Comparison of ENCODE assay signal across 18 cellular contexts in genomic region chr3:195696632-195697278, GRCh38. TPM values are rescaled to one million over a fixed set of nuclear protein-coding genes. Genes with fewer than 3 reads are reported as not detected.
DNase-seq lines count a peak whose midpoint lies in the region; ATAC-seq and TF ChIP-seq lines count a peak whose summit lies in the region.
"Had no signal": no experiment of that assay in that cellular context is flagged by ENCODE, and none has a peak within 500 bp of the region (broad histone marks: within the 10 kb centered on the region; RNA-seq: fewer than 3 reads in every experiment).

No MANE protein-coding gene starts in this region.

- no peaks in the 10 kb centered on the region for H3K9me3 ChIP-seq in right cardiac atrium (ENCODE audit: control insufficient read depth, low read length)
- H3K9me3 ChIP-seq in osteoblast (ENCODE audit: low read depth, low read length), result no peaks in the 10 kb centered on the region

- H3K27me3 Mint-ChIP-seq in activated CD4-positive, alpha-beta T cell treated with anti-CD3 and anti-CD28 coated beads for 36 hours, result no peaks in the 10 kb centered on the region
- H3K27me3 Mint-ChIP-seq: activated CD4-positive, alpha-beta T cell treated with anti-CD3 and anti-CD28 coated beads, Interleukin-2, amount 10 ng/mL, durations not matched to agents 24 days and 14 days; CD8-positive, alpha-beta memory T cell had no signal

- H3K4me1 ChIP-seq in right cardiac atrium (ENCODE audit: control insufficient read depth, insufficient read depth, low read length) (peaks cover 5% of the 10 kb centered on the region), osteoblast (ENCODE audit: insufficient read depth, low read length) (peaks cover 18% of the 10 kb centered on the region)

- no peak overlapping the region for H3K4me3 ChIP-seq in right cardiac atrium (ENCODE audit: low read length)
- no peak overlapping the region for H3K4me3 ChIP-seq in osteoblast (ENCODE audit: insufficient read depth, low read length)
- H3K4me3 ChIP-seq: heart left ventricle had no signal

- peak; percentile 15 to 32 for ATAC-seq in right cardiac atrium
- no peak for ATAC-seq in activated CD4-positive, alpha-beta T cell treated with anti-CD3 and anti-CD28 coated beads for 36 hours

- peak overlapping the region; percentile 30; the same call in 1 of the 2 replicates for H3K27ac ChIP-seq in RWPE1
- H3K27ac ChIP-seq in right cardiac atrium (ENCODE audit: low read length), result no peak overlapping the region
- no peak overlapping the region for H3K27ac ChIP-seq in osteoblast (ENCODE audit: low read depth, low read length)

- no peak overlapping the region for H3K4me3 Mint-ChIP-seq in activated CD4-positive, alpha-beta T cell treated with anti-CD3 and anti-CD28 coated beads for 36 hours
- H3K4me3 Mint-ChIP-seq: activated CD4-positive, alpha-beta T cell treated with anti-CD3 and anti-CD28 coated beads, Interleukin-2, amount 10 ng/mL, durations not matched to agents 24 days and 14 days; CD8-positive, alpha-beta memory T cell; immature natural killer cell had no signal

- intact Hi-C loops in right cardiac atrium (cut with DNase I), result no loop called here
- intact Hi-C loops in activated CD4-positive, alpha-beta T cell treated with anti-CD3 and anti-CD28 coated beads for 36 hours (cut with DNase I, micrococcal nuclease), result no loop called here

- H3K36me3 Mint-ChIP-seq in activated CD4-positive, alpha-beta T cell treated with anti-CD3 and anti-CD28 coated beads for 36 hours (ENCODE audit: low read depth), result peaks cover 26% of the 10 kb centered on the region

- CTCF ChIA-PET in RWPE1 (lab: Yijun Ruan, JAX), result no interaction called here
- CTCF ChIA-PET in activated CD4-positive, alpha-beta T cell treated with anti-CD3 and anti-CD28 coated beads for 36 hours (lab: Charles Lee), result no interaction called here

- TF ChIP-seq CTCF in RWPE1 (conservative IDR thresholded peaks at IDR 0.05; ENCODE audit: low read depth), result no peak
- no peak for TF ChIP-seq CTCF in osteoblast (IDR thresholded peaks at IDR 0.05; ENCODE audit: extremely low read depth, low read depth, low read length)

- DNase-seq in EL (peak; percentile 5), RWPE1 (ENCODE audit: low spot score) (no peak), right cardiac atrium (no peak), osteoblast (ENCODE audit: insufficient read length, low spot score, missing footprints) (peak; percentile 72), SW480 (ENCODE audit: low spot score) (no peak), LoVo (ENCODE audit: low spot score) (no peak)
- no peak for DNase-seq in activated CD4-positive, alpha-beta T cell treated with anti-CD3 and anti-CD28 coated beads for 36 hours
- DNase-seq: activated CD4-positive, alpha-beta T cell treated with anti-CD3 and anti-CD28 coated beads, Interleukin-2, amount 10 ng/mL, durations not matched to agents 24 days and 14 days; CD8-positive, alpha-beta memory T cell; DMS79; heart left ventricle; immature natural killer cell; KG1; mammary epithelial cell; NCI-H524 treated with DMSO at 0.1 percent for 48 hours; small intestine; stimulated activated CD4-positive, alpha-beta T cell treated with anti-CD3 and anti-CD28 coated beads, Interleukin-4, amount 100 ng/mL, for 1 hour; SW 1271 had no signal

- no peaks in the 10 kb centered on the region for H3K79me2 ChIP-seq in osteoblast (ENCODE audit: insufficient read depth, low read length)

- H3K27me3 ChIP-seq in right cardiac atrium (ENCODE audit: control insufficient read depth, insufficient read depth) (no peaks in the 10 kb centered on the region), osteoblast (ENCODE audit: insufficient read depth, low read length) (no peaks in the 10 kb centered on the region)
- H3K27me3 ChIP-seq: heart left ventricle had no signal

- POLR2A ChIA-PET in RWPE1 (lab: Yijun Ruan, JAX; ENCODE audit: low non-redundant PET), result no interaction called here
- POLR2A ChIA-PET in activated CD4-positive, alpha-beta T cell treated with anti-CD3 and anti-CD28 coated beads for 36 hours (lab: Charles Lee), result no interaction called here

- H4K20me1 ChIP-seq in osteoblast (ENCODE audit: insufficient read depth, low read length), result no peaks in the 10 kb centered on the region

- H3K4me1 Mint-ChIP-seq in activated CD4-positive, alpha-beta T cell treated with anti-CD3 and anti-CD28 coated beads for 36 hours, result peaks cover 7% of the 10 kb centered on the region

- no peak overlapping the region for H2AFZ ChIP-seq in osteoblast (ENCODE audit: low read length)

- H3K9me3 Mint-ChIP-seq in activated CD4-positive, alpha-beta T cell treated with anti-CD3 and anti-CD28 coated beads for 36 hours (ENCODE audit: low read depth), result no peaks in the 10 kb centered on the region
- H3K9me3 Mint-ChIP-seq: activated CD4-positive, alpha-beta T cell treated with anti-CD3 and anti-CD28 coated beads, Interleukin-2, amount 10 ng/mL, durations not matched to agents 24 days and 14 days; CD8-positive, alpha-beta memory T cell; immature natural killer cell had no signal

- no peak overlapping the region for H3K4me2 ChIP-seq in osteoblast (ENCODE audit: insufficient read depth, low read length)

- WGBS in right cardiac atrium, result 88% methylated on average over 31 of the region's 31 CpGs

- H3K36me3 ChIP-seq in osteoblast (ENCODE audit: insufficient read depth, low read length), result peaks cover 33% of the 10 kb centered on the region

- no peak overlapping the region for H3K27ac Mint-ChIP-seq in activated CD4-positive, alpha-beta T cell treated with anti-CD3 and anti-CD28 coated beads for 36 hours

RNA-seq across cellular contexts. Expression of gene MUC20, which starts 24.0 kb away (rescaled TPM):
- total RNA-seq in right cardiac atrium (1 to 10 TPM in 3 of 4 donors, under 1 TPM in 1; 0.86 to 4.8 (median 1.9) TPM), osteoblast (0.36 and 1.2 TPM in 2 replicates)
- 1.7 TPM for polyA plus RNA-seq in right cardiac atrium
- under 1 TPM; 0.30 to 0.54 TPM for total RNA-seq in activated CD4-positive, alpha-beta T cell treated with anti-CD3 and anti-CD28 coated beads for 36 hours
- polyA plus RNA-seq: CD8-positive, alpha-beta memory T cell had no signal

Comparison
In these comparisons a context has a peak if more than half of its experiments do, and no peak if none do; other contexts are left out.
1. DNase-seq: peak in EL (single experiment) and osteoblast (single experiment); none in RWPE1 (single experiment), right cardiac atrium (0 of 3), activated CD4-positive, alpha-beta T cell treated with anti-CD3 and anti-CD28 coated beads for 36 hours (single experiment), SW480 (single experiment) and LoVo (single experiment).